Comparison of ENCODE assay signal across 9 cellular contexts in the genomic region with DNA sequence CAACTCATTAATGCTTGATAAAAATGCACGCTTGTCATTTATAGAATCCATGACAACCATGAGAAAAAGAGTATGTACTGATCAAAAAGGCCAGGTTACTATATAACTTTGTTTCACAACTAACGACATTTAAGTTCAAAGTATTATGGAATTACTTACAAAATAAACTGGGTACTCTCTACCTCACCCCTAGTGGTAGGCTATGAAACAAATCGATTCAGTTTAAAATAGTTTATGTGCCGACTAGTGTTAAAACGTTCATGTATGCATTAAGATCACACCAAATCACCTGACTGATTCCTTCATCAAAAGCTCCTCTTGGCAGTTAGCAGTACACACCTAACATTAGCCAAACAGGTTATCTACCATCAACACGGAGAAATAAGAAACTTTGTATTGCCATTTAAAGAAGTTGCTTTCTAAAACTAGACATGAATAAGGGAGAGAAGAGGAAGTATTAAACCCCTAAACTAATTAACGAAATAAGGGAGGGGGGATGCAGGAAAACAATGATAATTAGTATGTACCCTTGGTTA.
A peak's percentile ranks its signal among the peaks of the same experiment; 100 is the strongest.
DNase-seq lines count a peak whose midpoint lies in the region; ATAC-seq and TF ChIP-seq lines count a peak whose summit lies in the region.
"Had no signal": no experiment of that assay in that cellular context is flagged by ENCODE, and none has a peak within 500 bp of the region (broad histone marks: within the 10 kb centered on the region; RNA-seq: fewer than 3 reads in every experiment).

No MANE protein-coding gene starts in this region.

- peak overlapping the region; percentile 50 for H3K9ac ChIP-seq in mesenchymal stem cell (ENCODE audit: low read length)

- no peak overlapping the region for H3K4me2 ChIP-seq in mesenchymal stem cell (ENCODE audit: low read length, poor library complexity, severe bottlenecking)

- peaks cover 3% of the 10 kb centered on the region for H3K79me1 ChIP-seq in mesenchymal stem cell (replicated peaks; ENCODE audit: low read length, poor library complexity, severe bottlenecking)

- no peak overlapping the region for H2BK15ac ChIP-seq in mesenchymal stem cell (ENCODE audit: low read depth, poor library complexity, severe bottlenecking)

- H3K4me1 ChIP-seq in mesenchymal stem cell (ENCODE audit: control insufficient read depth, insufficient read depth, low read depth, low read length) = no peaks in the 10 kb centered on the region

- no peak overlapping the region for H2BK12ac ChIP-seq in mesenchymal stem cell (ENCODE audit: low read length in 2 of 2)

- H3K4ac ChIP-seq in mesenchymal stem cell (ENCODE audit: low read depth in 1 of 2, low read length in 2 of 2) = no peak overlapping the region

- H4K91ac ChIP-seq in mesenchymal stem cell (ENCODE audit: low read length) = no peak overlapping the region

- ATAC-seq in HG03342 (IDR thresholded peaks at IDR 0.05; ENCODE audit: unreplicated experiment) (no peak), GM21576 (IDR thresholded peaks at IDR 0.05; ENCODE audit: unreplicated experiment) (no peak), HG02981 (IDR thresholded peaks at IDR 0.05; ENCODE audit: unreplicated experiment) (no peak), HG03025 (IDR thresholded peaks at IDR 0.05; ENCODE audit: low FRiP score, unreplicated experiment) (no peak)

- peak overlapping the region in 1 of 2 experiments; percentile 12 for H3K4me3 ChIP-seq in mesenchymal stem cell (ENCODE audit: insufficient read depth in 1 of 2, low read depth in 1 of 2, low read length in 2 of 2)
- H3K4me3 ChIP-seq: uterus had no signal

- H3K27ac ChIP-seq in VCaP = peak overlapping the region; percentile 40
- H3K27ac ChIP-seq in mesenchymal stem cell (ENCODE audit: low read length, poor library complexity, severe bottlenecking) = no peak overlapping the region

- WGBS in mesenchymal stem cell = 73% methylated on average over 4 of the region's 7 CpGs

- no peaks in the 10 kb centered on the region for H3K27me3 ChIP-seq in mesenchymal stem cell (ENCODE audit: control insufficient read depth in 1 of 2, insufficient read depth in 1 of 2, low read length in 2 of 2)
- H3K27me3 ChIP-seq: uterus had no signal

- H3K14ac ChIP-seq in mesenchymal stem cell (ENCODE audit: low read length in 2 of 2) = no peak overlapping the region

- H3K9me3 ChIP-seq in mesenchymal stem cell (ENCODE audit: control insufficient read depth, low read length) = no peaks in the 10 kb centered on the region
- H3K9me3 ChIP-seq: uterus had no signal

- H3K23ac ChIP-seq in mesenchymal stem cell (ENCODE audit: low read length in 2 of 2) = no peak overlapping the region

- H2BK120ac ChIP-seq in mesenchymal stem cell (ENCODE audit: low read depth, low read length) = no peak overlapping the region

- H2AK5ac ChIP-seq in mesenchymal stem cell (ENCODE audit: low read length, severe bottlenecking) = no peak overlapping the region

- peak; percentile 36 for TF ChIP-seq CTCF in VCaP (conservative IDR thresholded peaks at IDR 0.05)

- H2AFZ ChIP-seq in mesenchymal stem cell (ENCODE audit: low read depth, low read length) = no peak overlapping the region

- no peak overlapping the region for H4K8ac ChIP-seq in mesenchymal stem cell (ENCODE audit: low read length)

- no peak overlapping the region for H2BK5ac ChIP-seq in mesenchymal stem cell (ENCODE audit: low read depth, low read length, poor library complexity, severe bottlenecking)

- H3K18ac ChIP-seq in mesenchymal stem cell (ENCODE audit: low read depth in 1 of 2, low read length in 2 of 2) = no peak overlapping the region

- H3K36me3 ChIP-seq in mesenchymal stem cell (ENCODE audit: control insufficient read depth in 1 of 2, insufficient read depth in 2 of 2, low read depth in 1 of 2, low read length in 2 of 2) = no peaks in the 10 kb centered on the region
- H3K36me3 ChIP-seq: uterus had no signal

- DNase-seq in DMS 273 (lab: John Stamatoyannopoulos, UW; ENCODE audit: unreplicated experiment) (peak; percentile 79), NCI-H1105 (lab: John Stamatoyannopoulos, UW) (peak; percentile 48), mesenchymal stem cell (peak; percentile 24)

Comparison
In these comparisons a context has a peak if more than half of its experiments do, and no peak if none do; other contexts are left out.
1. DNase-seq: peak in every context shown above with its lines; median percentile 79 in DMS 273; 48 in NCI-H1105; 24 in mesenchymal stem cell.